10 cellular contexts compared by ENCODE assay signal in genomic region chr4:70714061-70714468, GRCh38. TPM values are rescaled to one million over a fixed set of nuclear protein-coding genes. Genes with fewer than 3 reads are reported as not detected.
DNase-seq lines count a peak whose midpoint lies in the region; ATAC-seq and TF ChIP-seq lines count a peak whose summit lies in the region.
"Had no signal": no experiment of that assay in that cellular context is flagged by ENCODE, and none has a peak within 500 bp of the region (broad histone marks: within the 10 kb centered on the region; RNA-seq: fewer than 3 reads in every experiment).

No MANE protein-coding gene starts in this region.

- TF ChIP-seq CTCF in esophagus squamous epithelium (IDR thresholded peaks at IDR 0.05), result no peak
- TF ChIP-seq CTCF in GM10266 (IDR thresholded peaks at IDR 0.05; ENCODE audit: control insufficient read depth, insufficient read depth, low read depth, missing control alignments), result no peak
- no peak for TF ChIP-seq CTCF in sigmoid colon (IDR thresholded peaks at IDR 0.05)

- H3K4me2 ChIP-seq in BLaER1, result peak overlapping the region; percentile 22; the same call in 1 of the 2 replicates

- no peak overlapping the region for H3K9ac ChIP-seq in BLaER1

- H3K4me3 ChIP-seq in BLaER1, result no peak overlapping the region
- no peak overlapping the region for H3K4me3 ChIP-seq in esophagus squamous epithelium
- no peak overlapping the region for H3K4me3 ChIP-seq in sigmoid colon

- H3K27ac ChIP-seq in BLaER1 (no peak overlapping the region), esophagus squamous epithelium (peak overlapping the region; percentile 37 to 78 (median 54)), sigmoid colon (no peak overlapping the region)

- TF ChIP-seq POLR2A in esophagus squamous epithelium (IDR thresholded peaks at IDR 0.05), result no peak
- no peak for TF ChIP-seq POLR2A in sigmoid colon (IDR thresholded peaks at IDR 0.05)

- TF ChIP-seq EP300 in sigmoid colon (IDR thresholded peaks at IDR 0.05), result no peak

- H3K36me3 ChIP-seq in BLaER1, result no peaks in the 10 kb centered on the region
- no peaks in the 10 kb centered on the region for H3K36me3 ChIP-seq in esophagus squamous epithelium
- H3K36me3 ChIP-seq in sigmoid colon, result no peaks in the 10 kb centered on the region

- intact Hi-C loops in esophagus squamous epithelium (cut with DNase I) (no loop called here), sigmoid colon (cut with DNase I) (no loop called here)

- ATAC-seq in GM21423 (IDR thresholded peaks at IDR 0.05; ENCODE audit: unreplicated experiment) (peak; percentile 23), HG03439 (IDR thresholded peaks at IDR 0.05; ENCODE audit: unreplicated experiment) (peak; percentile 32)

- no peaks in the 10 kb centered on the region for H3K9me3 ChIP-seq in BLaER1
- no peaks in the 10 kb centered on the region for H3K9me3 ChIP-seq in esophagus squamous epithelium
- no peaks in the 10 kb centered on the region for H3K9me3 ChIP-seq in sigmoid colon

- WGBS in esophagus squamous epithelium, 2 donors, result 49 to 70% methylated on average over 3 of the region's 3 CpGs
- 83 to 85% methylated on average over 3 of the region's 3 CpGs for WGBS in sigmoid colon, 2 donors

- DNase-seq in esophagus squamous epithelium (lab: John Stamatoyannopoulos, UW) (no peak), anterior cingulate cortex (lab: John Stamatoyannopoulos, UW) (no peak), GM10266 (ENCODE audit: extremely low spot score) (no peak), sigmoid colon (no peak)
- DNase-seq in activated naive CD4-positive, alpha-beta T cell treated with Interleukin-2 at 50 U/mL for 16 hours, result no peak
- DNase-seq: CD4-positive, CD25-positive, alpha-beta regulatory T cell had no signal

- peaks cover 24% of the 10 kb centered on the region for H3K4me1 ChIP-seq in BLaER1
- peaks cover 6 to 77% (median 10%) of the 10 kb centered on the region in 3 donors for H3K4me1 ChIP-seq in esophagus squamous epithelium
- H3K4me1 ChIP-seq in sigmoid colon, result peaks cover 0 to 21% (median 9%) of the 10 kb centered on the region in 4 donors

- H3K27me3 ChIP-seq in BLaER1 (no peaks in the 10 kb centered on the region), esophagus squamous epithelium (no peaks in the 10 kb centered on the region), sigmoid colon (no peaks in the 10 kb centered on the region)

- no peaks in the 10 kb centered on the region; the same call in 1 of the 2 replicates for H4K20me1 ChIP-seq in BLaER1

RNA-seq across cellular contexts. Expression of gene RUFY3, which starts 7.7 kb away (rescaled TPM):
- total RNA-seq in esophagus squamous epithelium (10 to 100 TPM; 30.4 to 63.9 (median 42.4) TPM), sigmoid colon (10 to 100 TPM; 47.4 to 73.4 (median 65.1) TPM)
- polyA plus RNA-seq in sigmoid colon, result 10 to 100 TPM in 2 of 3 donors, 1 to 10 TPM in 1; 6.0 to 16.9 (median 11.3) TPM

RNA-seq across cellular contexts. Expression of gene UTP3, which starts 25.7 kb away (rescaled TPM):
- total RNA-seq in esophagus squamous epithelium (10 to 100 TPM; 16.0 to 29.8 (median 24.4) TPM), sigmoid colon (10 to 100 TPM; 15.3 to 19.7 (median 15.6) TPM)
- 10 to 100 TPM; 13.4 to 31.8 (median 15.0) TPM for polyA plus RNA-seq in sigmoid colon

RNA-seq across cellular contexts. Expression of gene JCHAIN, which starts 47.8 kb away (rescaled TPM):
- total RNA-seq in esophagus squamous epithelium (100 to 1,000 TPM in 1 of 4 donors, 10 to 100 TPM in 1, 1 to 10 TPM in 1, not detected in 1; 2.0 to 138 (median 29.0) TPM), sigmoid colon (1 to 10 TPM in 3 of 4 donors, not detected in 1; 1.4 to 2.0 (median 1.6) TPM)
- polyA plus RNA-seq in sigmoid colon, result 100 to 1,000 TPM in 2 of 3 donors, 10 to 100 TPM in 1; 88.9 to 206 (median 131) TPM
- total RNA-seq: SK-MEL-5 had no signal

Comparison
In these comparisons a context has a peak if more than half of its experiments do, and no peak if none do; other contexts are left out.
1. H3K27ac ChIP-seq: peak in esophagus squamous epithelium (4 of 4); none in BLaER1 (single experiment) and sigmoid colon (0 of 4).